ENCODE assay signal across 8 cellular contexts in the genomic region with DNA sequence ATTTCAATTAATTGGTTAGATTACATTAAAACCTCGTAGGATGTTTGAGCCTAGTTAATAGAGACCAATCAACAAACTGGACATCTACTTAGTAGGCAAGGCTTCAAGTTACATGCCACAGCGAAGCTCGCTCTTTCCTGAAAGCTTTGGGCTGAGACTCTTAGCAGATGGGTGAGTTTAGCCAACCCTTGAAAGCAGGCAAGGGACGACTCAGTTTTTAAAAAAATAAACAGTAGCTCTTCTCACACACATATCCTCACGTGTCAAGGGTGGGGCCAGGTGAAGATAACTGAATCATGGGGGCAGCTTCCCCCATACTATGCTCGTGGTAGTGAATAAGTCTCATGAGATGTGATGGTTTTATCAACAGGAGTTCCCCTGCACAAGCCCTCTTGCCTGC. TPM values are rescaled to one million over a fixed set of nuclear protein-coding genes. Genes with fewer than 3 reads are reported as not detected.
DNase-seq lines count a peak whose midpoint lies in the region; ATAC-seq and TF ChIP-seq lines count a peak whose summit lies in the region.

No MANE protein-coding gene starts in this region.

- CTCF ChIA-PET in activated CD8-positive, alpha-beta T cell treated with anti-CD3 and anti-CD28 coated beads, Interleukin-2, amount 10 ng/mL, durations not matched to agents 7 days and 5 days (lab: Charles Lee): interaction anchor here (1.0 to 4.1 kb wide), 5 partner anchors 11 to 66 kb away, joined by 3 to 25 read pairs (median 9); no protein-coding TSS in a partner anchor

- peak; percentile 7 for DNase-seq in stimulated activated CD4-positive, alpha-beta T cell treated with anti-CD3 and anti-CD28 coated beads, Interleukin-1b, Interleukin-23, amount 100 ng/mL, for 48 hours
- DNase-seq in stimulated activated CD4-positive, alpha-beta T cell treated with anti-CD3 and anti-CD28 coated beads, Interleukin-15, amount 100 ng/mL, for 24 hours: no peak
- peak; percentile 29 for DNase-seq in activated CD8-positive, alpha-beta T cell treated with anti-CD3 and anti-CD28 coated beads, Interleukin-2, amount 10 ng/mL, durations not matched to agents 7 days and 5 days
- DNase-seq in iris pigment epithelial cell (ENCODE audit: low read depth): peak; percentile 57
- no peak for DNase-seq in vagina (ENCODE audit: extremely low spot score in 2 of 2)
- DNase-seq in NCI-H510A (lab: John Stamatoyannopoulos, UW): no peak
- DNase-seq in GDM1 (lab: John Stamatoyannopoulos, UW): no peak
- no peak for DNase-seq in posterior vena cava (ENCODE audit: low spot score)

- H3K27me3 Mint-ChIP-seq in activated CD8-positive, alpha-beta T cell treated with anti-CD3 and anti-CD28 coated beads, Interleukin-2, amount 10 ng/mL, durations not matched to agents 7 days and 5 days (ENCODE audit: low read depth): no peaks in the 10 kb centered on the region

- H3K9me3 ChIP-seq in vagina: no peaks in the 10 kb centered on the region

- ATAC-seq in activated CD8-positive, alpha-beta T cell treated with anti-CD3 and anti-CD28 coated beads, Interleukin-2, amount 10 ng/mL, durations not matched to agents 7 days and 5 days: peak; percentile 1

- H3K27ac Mint-ChIP-seq in activated CD8-positive, alpha-beta T cell treated with anti-CD3 and anti-CD28 coated beads, Interleukin-2, amount 10 ng/mL, durations not matched to agents 7 days and 5 days: peak overlapping the region; percentile 94

- TF ChIP-seq CTCF in vagina (IDR thresholded peaks at IDR 0.05): no peak

- intact Hi-C loops in vagina (cut with DNase I) (no loop called here), posterior vena cava (cut with DNase I) (no loop called here)

- H3K36me3 ChIP-seq in vagina: no peaks in the 10 kb centered on the region

- no peaks in the 10 kb centered on the region for H3K9me3 Mint-ChIP-seq in activated CD8-positive, alpha-beta T cell treated with anti-CD3 and anti-CD28 coated beads, Interleukin-2, amount 10 ng/mL, durations not matched to agents 7 days and 5 days (ENCODE audit: insufficient read depth)

- H3K4me1 Mint-ChIP-seq in activated CD8-positive, alpha-beta T cell treated with anti-CD3 and anti-CD28 coated beads, Interleukin-2, amount 10 ng/mL, durations not matched to agents 7 days and 5 days (ENCODE audit: low read depth): peaks cover 45% of the 10 kb centered on the region

- no peaks in the 10 kb centered on the region for H3K27me3 ChIP-seq in vagina

- H3K27ac ChIP-seq in vagina: no peak overlapping the region

- POLR2A ChIA-PET in activated CD8-positive, alpha-beta T cell treated with anti-CD3 and anti-CD28 coated beads, Interleukin-2, amount 10 ng/mL, durations not matched to agents 7 days and 5 days (lab: Charles Lee): interaction anchor here (0.9 to 7.7 kb wide), 6 partner anchors 8 to 43 kb away, joined by 3 to 140 read pairs (median 6); partner anchors contain the start of gene BCLAF1

- H3K4me3 Mint-ChIP-seq in activated CD8-positive, alpha-beta T cell treated with anti-CD3 and anti-CD28 coated beads, Interleukin-2, amount 10 ng/mL, durations not matched to agents 7 days and 5 days: peak overlapping the region; percentile 92

- no peak for TF ChIP-seq POLR2A in vagina (IDR thresholded peaks at IDR 0.05)

- peak overlapping the region; percentile 60 to 62 for H3K4me3 ChIP-seq in vagina

- peaks cover 54% of the 10 kb centered on the region for H3K36me3 Mint-ChIP-seq in activated CD8-positive, alpha-beta T cell treated with anti-CD3 and anti-CD28 coated beads, Interleukin-2, amount 10 ng/mL, durations not matched to agents 7 days and 5 days (ENCODE audit: low read depth)

- peaks cover 21% of the 10 kb centered on the region for H3K4me1 ChIP-seq in vagina

RNA-seq across cellular contexts. Expression of gene MTFR2, which starts 0.8 kb away (rescaled TPM):
- 10 to 100 TPM; 27.2 to 27.9 TPM for total RNA-seq in activated CD8-positive, alpha-beta T cell treated with anti-CD3 and anti-CD28 coated beads, Interleukin-2, amount 10 ng/mL, durations not matched to agents 7 days and 5 days
- 1.2 TPM for total RNA-seq in vagina
- under 1 TPM; 0.65 to 0.71 TPM for total RNA-seq in posterior vena cava

RNA-seq across cellular contexts. Expression of gene BCLAF1, which starts 40.3 kb away (rescaled TPM):
- total RNA-seq in activated CD8-positive, alpha-beta T cell treated with anti-CD3 and anti-CD28 coated beads, Interleukin-2, amount 10 ng/mL, durations not matched to agents 7 days and 5 days: 100 to 1,000 TPM; 126 to 133 TPM
- total RNA-seq in vagina (97.0 TPM), posterior vena cava (10 to 100 TPM; 88.9 to 98.7 TPM)

Comparison
In these comparisons a context has a peak if more than half of its experiments do, and no peak if none do; other contexts are left out.
1. DNase-seq: peak in stimulated activated CD4-positive, alpha-beta T cell treated with anti-CD3 and anti-CD28 coated beads, Interleukin-1b, Interleukin-23, amount 100 ng/mL, for 48 hours (single experiment), activated CD8-positive, alpha-beta T cell treated with anti-CD3 and anti-CD28 coated beads, Interleukin-2, amount 10 ng/mL, durations not matched to agents 7 days and 5 days (single experiment) and iris pigment epithelial cell (single experiment); none in stimulated activated CD4-positive, alpha-beta T cell treated with anti-CD3 and anti-CD28 coated beads, Interleukin-15, amount 100 ng/mL, for 24 hours (single experiment), vagina (0 of 2), NCI-H510A (single experiment), GDM1 (single experiment) and posterior vena cava (single experiment).
2. RNA of gene MTFR2, which starts 0.8 kb away (total RNA-seq): 27.2 to 27.9 TPM in activated CD8-positive, alpha-beta T cell treated with anti-CD3 and anti-CD28 coated beads, Interleukin-2, amount 10 ng/mL, durations not matched to agents 7 days and 5 days; 1.2 TPM in vagina (single experiment) and 0.65 to 0.71 TPM in posterior vena cava; every median in the first group is over 10 times any median in the second.